ENCODE assay signal across 20 cellular contexts in genomic region chr9:133775951-133776905, GRCh38. TPM values are rescaled to one million over a fixed set of nuclear protein-coding genes. Genes with fewer than 3 reads are reported as not detected.
A peak's percentile ranks its signal among the peaks of the same experiment; 100 is the strongest.
DNase-seq lines count a peak whose midpoint lies in the region; ATAC-seq, FAIRE-seq and TF ChIP-seq lines count a peak whose summit lies in the region.
"Had no signal": no experiment of that assay in that cellular context is flagged by ENCODE, and none has a peak within 500 bp of the region (broad histone marks: within the 10 kb centered on the region; RNA-seq: fewer than 3 reads in every experiment).

No MANE protein-coding gene starts in this region.

- H3K27ac Mint-ChIP-seq in endodermal cell (no peak overlapping the region), progenitor cell of endocrine pancreas (no peak overlapping the region)
- H3K27ac Mint-ChIP-seq: B cell; CD4-positive, alpha-beta memory T cell; GM23338 had no signal

- no peak overlapping the region for H3K4me2 ChIP-seq in HepG2 (ENCODE audit: low read depth, low read length)
- H3K4me2 ChIP-seq: GM23338 had no signal

- H3K79me2 ChIP-seq in HepG2 (ENCODE audit: insufficient read depth, low read length) = no peaks in the 10 kb centered on the region

- POLR2A ChIA-PET in HepG2 (lab: Yijun Ruan, JAX) = no interaction called here

- CTCF ChIA-PET in HepG2 (lab: Yijun Ruan, JAX; ENCODE audit: low intra/inter-chr PET ratio, low total read pairs) = no interaction called here

- H3K4me3 Mint-ChIP-seq in endodermal cell (no peak overlapping the region), progenitor cell of endocrine pancreas (ENCODE audit: low read depth) (no peak overlapping the region)
- H3K4me3 Mint-ChIP-seq: B cell; CD4-positive, alpha-beta memory T cell; GM23338 had no signal

- no peak for ATAC-seq in HepG2
- no peak for ATAC-seq in GM18873 (IDR thresholded peaks at IDR 0.05; ENCODE audit: low FRiP score, unreplicated experiment)
- ATAC-seq in HG02973 (IDR thresholded peaks at IDR 0.05; ENCODE audit: unreplicated experiment) = no peak
- no peak for ATAC-seq in HG02763 (IDR thresholded peaks at IDR 0.05; ENCODE audit: unreplicated experiment)
- ATAC-seq: GM23338, HCT116 had no signal

- in situ Hi-C loops in HepG2 (cut with HindIII; ENCODE audit: extremely low pct_ligation_motif_present, low pct_unique_long_range_greater_than_20kb) = no loop called here

- BruUV-seq in HepG2 (replicated peaks; lab: Mats Ljungman, UMichigan) = no TSS peak

- H3K4me1 Mint-ChIP-seq in endodermal cell (no peaks in the 10 kb centered on the region), progenitor cell of endocrine pancreas (ENCODE audit: low read depth) (no peaks in the 10 kb centered on the region)
- H3K4me1 Mint-ChIP-seq: CD4-positive, alpha-beta memory T cell; GM23338 had no signal

- H3K27me3 ChIP-seq in endodermal cell (ENCODE audit: control insufficient read depth, insufficient read depth, low read length, poor library complexity, severe bottlenecking) = no peaks in the 10 kb centered on the region
- no peaks in the 10 kb centered on the region for H3K27me3 ChIP-seq in HepG2 (ENCODE audit: control insufficient read depth in 1 of 2, insufficient read depth in 2 of 2, low read length in 2 of 2)

- H2AFZ ChIP-seq in HepG2 (ENCODE audit: low read length) = no peak overlapping the region
- H2AFZ ChIP-seq: GM23338 had no signal

- TF ChIP-seq EP300 in HepG2 (IDR thresholded peaks at IDR 0.05; ENCODE audit: low read depth in 2 of 2, low read length in 2 of 2) (no peak), HepG2 (CRISPR knock-in tag; IDR thresholded peaks at IDR 0.05; ENCODE audit: borderline replicate concordance) (no peak)

- peak; percentile 13 for TF ChIP-seq POLR2A in GM18526 (IDR thresholded peaks at IDR 0.05; ENCODE audit: extremely low read depth, insufficient read length)
- TF ChIP-seq POLR2A in HepG2 (IDR thresholded peaks at IDR 0.05; ENCODE audit: insufficient read depth in 1 of 2, low read depth in 2 of 2, low read length in 2 of 2) = no peak

- H3K9me3 Mint-ChIP-seq in endodermal cell (no peaks in the 10 kb centered on the region), progenitor cell of endocrine pancreas (ENCODE audit: low read depth) (no peaks in the 10 kb centered on the region)
- H3K9me3 Mint-ChIP-seq: GM23338 had no signal

- peak; percentile 38 for DNase-seq in endodermal cell
- no peak for DNase-seq in HepG2 (ENCODE audit: low spot score)
- peak; percentile 76 for DNase-seq in posterior vena cava (ENCODE audit: low spot score)
- no peak for DNase-seq in progenitor cell of endocrine pancreas (ENCODE audit: low spot score, unreplicated experiment)
- DNase-seq: CD4-positive, alpha-beta memory T cell; DMS153; GDM1; MM.1S; NCI-H1092 treated with DMSO at 0.1 percent for 48 hours; NCI-H1694; NCI-H774; SIG-M5 had no signal

- H3K27me3 Mint-ChIP-seq in endodermal cell (ENCODE audit: insufficient read depth) (no peaks in the 10 kb centered on the region), progenitor cell of endocrine pancreas (no peaks in the 10 kb centered on the region)
- H3K27me3 Mint-ChIP-seq: B cell; CD4-positive, alpha-beta memory T cell had no signal

- H3K9me3 ChIP-seq in endodermal cell (ENCODE audit: control insufficient read depth, low read length) = peaks cover 7% of the 10 kb centered on the region
- H3K9me3 ChIP-seq in HepG2 (ENCODE audit: low read length) = 0 out of 2 replicates have a peak, but pooled peaks cover 5% of the 10 kb centered on the region

- H3K27ac ChIP-seq in endodermal cell (ENCODE audit: low read depth, low read length) (no peak overlapping the region), HepG2 (ENCODE audit: extremely low read length, insufficient read depth, low read length) (no peak overlapping the region)

- no peaks in the 10 kb centered on the region; the same call in 1 of the 2 replicates for H4K20me1 ChIP-seq in HepG2 (ENCODE audit: insufficient read depth, low read length)

- H3K9ac ChIP-seq in endodermal cell (ENCODE audit: extremely low read depth, low read length, poor library complexity, severe bottlenecking) (no peak overlapping the region), HepG2 (ENCODE audit: insufficient read depth, low read depth, low read length) (no peak overlapping the region)

- H3K4me3 ChIP-seq in endodermal cell (ENCODE audit: low read length) (no peak overlapping the region), HepG2 (replicated peaks in 1 of 3; ENCODE audit: insufficient read depth in 1 of 3, low read depth in 2 of 3, low read length in 3 of 3) (no peak overlapping the region)
- H3K4me3 ChIP-seq: GM23338 had no signal

- no peak for TF ChIP-seq RAD21 in HepG2 (CRISPR knock-in tag; IDR thresholded peaks at IDR 0.05)

- H3K4me1 ChIP-seq in endodermal cell (ENCODE audit: control insufficient read depth, insufficient read depth, low read length) = no peaks in the 10 kb centered on the region
- H3K4me1 ChIP-seq in HepG2 (ENCODE audit: insufficient read depth, low read length) = no peaks in the 10 kb centered on the region

- peaks cover 37% of the 10 kb centered on the region for H3K36me3 ChIP-seq in endodermal cell (ENCODE audit: control insufficient read depth, insufficient read depth, low read length)
- H3K36me3 ChIP-seq in HepG2 (replicated peaks in 1 of 2; ENCODE audit: control insufficient read depth in 1 of 2, insufficient read depth in 2 of 2, low read length in 2 of 2) = peaks cover 36 to 74% of the 10 kb centered on the region in 2 experiments; a peak in 4 of 5 replicates

- 94 to 96% methylated on average over 15 to 27 of the region's 27 CpGs for WGBS in endodermal cell (ENCODE audit: insufficient coverage in 1 of 2, insufficient read length in 1 of 2), 2 experiments
- WGBS in HepG2 (ENCODE audit: low lambda C conversion rate) = 100% methylated on average over 5 of the region's 27 CpGs

- no peak for TF ChIP-seq CTCF in endodermal cell (conservative IDR thresholded peaks at IDR 0.05)
- no peak for TF ChIP-seq CTCF in HepG2 (CRISPR knock-in tag; IDR thresholded peaks at IDR 0.05)
- TF ChIP-seq CTCF in progenitor cell of endocrine pancreas (IDR thresholded peaks at IDR 0.05; ENCODE audit: unreplicated experiment) = no peak

- H3K36me3 Mint-ChIP-seq in endodermal cell (ENCODE audit: low read depth) (peaks cover 33% of the 10 kb centered on the region), progenitor cell of endocrine pancreas (ENCODE audit: insufficient read depth) (peaks cover 12% of the 10 kb centered on the region)

- no peak for FAIRE-seq in HepG2 (lab: Jason Lieb, UNC)
- FAIRE-seq: RCC 7860 had no signal

- intact Hi-C loops in HepG2 (cut with micrococcal nuclease; ENCODE audit: unreplicated experiment) (no loop called here), posterior vena cava (cut with DNase I) (no loop called here)

TF ChIP-seq in HepG2, 621 proteins besides CTCF, POLR2A, EP300 and RAD21 (continues in another document):
- TF ChIP-seq MAFK (conservative IDR thresholded peaks at IDR 0.05 in 1 of 2, IDR thresholded peaks at IDR 0.05 in 1 of 2; ENCODE audit: low read length in 2 of 2) (no peak), ZNF512B (CRISPR knock-in tag; IDR thresholded peaks at IDR 0.05; ENCODE audit: borderline replicate concordance) (no peak), DNMT3B (CRISPR knock-in tag; conservative IDR thresholded peaks at IDR 0.05) (no peak)

RNA-seq across cellular contexts. Expression of gene SARDH, which starts 38.1 kb away (rescaled TPM):
- total RNA-seq in endodermal cell (10 to 100 TPM in 1 of 2 donors, 1 to 10 TPM in 1; 8.4 to 11.2 TPM), HepG2 (2016; rRNA removed; fragmentation: Illumina TruSeq; extraction: Trizol) (32.5 and 34.9 TPM in 2 replicates), posterior vena cava (1 to 10 TPM in 1 of 2 donors, under 1 TPM in 1; 0.62 to 1.8 TPM), progenitor cell of endocrine pancreas (4.2 and 5.1 TPM in 2 replicates)
- 6.2 TPM for polyA plus RNA-seq in endodermal cell (2013, experiment 1 of 2)
- polyA plus RNA-seq in endodermal cell (2013, experiment 2 of 2) = 6.1 TPM
- 5.5 and 6.4 TPM in 2 replicates for total RNA-seq in HepG2 (2016; cell fraction: cytosol; rRNA removed; fragmentation: Illumina TruSeq; extraction: Trizol; ENCODE audit: low read depth)
- total RNA-seq in HepG2 (2016; cell fraction: insoluble cytoplasmic fraction; rRNA removed; fragmentation: Illumina TruSeq; extraction: Trizol) = 25.6 and 34.1 TPM in 2 replicates
- 13.0 TPM in 2 replicates for total RNA-seq in HepG2 (2016; cell fraction: membrane; rRNA removed; fragmentation: Illumina TruSeq; extraction: Trizol)
- 26.8 and 31.9 TPM in 2 replicates for total RNA-seq in HepG2 (2016; cell fraction: nucleus; rRNA removed; fragmentation: Illumina TruSeq; extraction: Trizol)
- 11.6 and 15.6 TPM in 2 replicates for polyA plus RNA-seq in HepG2 (2011; rRNA removed)
- 6.1 and 10.1 TPM in 2 replicates for polyA plus RNA-seq in HepG2 (2011; cell fraction: cytosol; rRNA removed)
- polyA plus RNA-seq in HepG2 (2011; cell fraction: nucleus; rRNA removed) = 107 and 130 TPM in 2 replicates
- polyA plus RNA-seq in HepG2 (2012) = 20.2 and 23.9 TPM in 2 replicates
- 4.0 and 4.1 TPM in 2 replicates for polyA plus RNA-seq in HepG2 (2016; cell fraction: cytosol; fragmentation: Illumina TruSeq; extraction: Trizol; ENCODE audit: low read depth)
- 23.4 and 31.6 TPM in 2 replicates for polyA plus RNA-seq in HepG2 (2016; cell fraction: insoluble cytoplasmic fraction; fragmentation: Illumina TruSeq; extraction: Trizol; ENCODE audit: low read depth)
- polyA plus RNA-seq in HepG2 (2016; cell fraction: membrane; fragmentation: Illumina TruSeq; extraction: Trizol; ENCODE audit: low read depth) = 7.8 and 8.3 TPM in 2 replicates
- 46.0 and 50.9 TPM in 2 replicates for polyA plus RNA-seq in HepG2 (2016; cell fraction: nucleus; fragmentation: Illumina TruSeq; extraction: Trizol; ENCODE audit: insufficient read depth, low read depth)
- polyA minus RNA-seq in HepG2 (2011; rRNA and poly(A)+ RNA removed; ENCODE audit: low replicate concordance) = 55.5 TPM in 1 of 2 replicates, not detected in the other
- polyA minus RNA-seq in HepG2 (2011; cell fraction: cytosol; rRNA and poly(A)+ RNA removed) = 17.1 and 19.0 TPM in 2 replicates
- 35.9 and 37.7 TPM in 2 replicates for polyA minus RNA-seq in HepG2 (2011; cell fraction: nucleus; rRNA and poly(A)+ RNA removed)

Comparison
In these comparisons a context has a peak if more than half of its experiments do, and no peak if none do; other contexts are left out.
1. DNase-seq: peak in endodermal cell (single experiment) and posterior vena cava (single experiment); none in HepG2 (single experiment) and progenitor cell of endocrine pancreas (single experiment).